2 cellular contexts compared by ENCODE assay signal in genomic region chr20:47311967-47312681, GRCh38.
TF ChIP-seq lines count a peak whose summit lies in the region.

No MANE protein-coding gene starts in this region.

TF ChIP-seq in A549, 52 proteins besides CTCF, POLR2A, EP300 and RAD21:
- no peak for TF ChIP-seq HMGXB4 (CRISPR knock-in tag; IDR thresholded peaks at IDR 0.05; ENCODE audit: borderline replicate concordance)

TF ChIP-seq in IMR-90, 13 proteins besides CTCF, POLR2A, EP300 and RAD21:
- no peak for TF ChIP-seq MXI1 (IDR thresholded peaks at IDR 0.05; ENCODE audit: borderline replicate concordance, low read depth, low read length)
- no peak for TF ChIP-seq BHLHE40 (IDR thresholded peaks at IDR 0.05; ENCODE audit: low read depth, low read length)
- no peak for TF ChIP-seq CHD1 (IDR thresholded peaks at IDR 0.05; ENCODE audit: low read depth, low read length)
TF ChIP-seq in IMR-90: peak in this region for 0.
